In the genomic region with DNA sequence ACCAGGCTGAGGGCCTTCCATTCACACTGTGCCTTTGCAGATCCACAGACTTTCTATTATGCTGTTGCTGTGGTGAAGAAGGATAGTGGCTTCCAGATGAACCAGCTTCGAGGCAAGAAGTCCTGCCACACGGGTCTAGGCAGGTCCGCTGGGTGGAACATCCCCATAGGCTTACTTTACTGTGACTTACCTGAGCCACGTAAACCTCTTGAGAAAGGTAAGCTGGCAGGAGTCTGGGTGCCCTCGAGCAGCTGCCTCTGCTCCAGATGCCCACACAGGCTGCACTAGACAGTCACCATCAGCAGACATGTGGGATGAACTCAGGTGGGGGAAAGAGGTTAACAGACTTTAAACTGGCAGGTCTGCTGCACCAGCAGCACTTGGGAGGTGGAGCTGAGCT, we compare ENCODE assay signal across 27 cellular contexts.
"Had no signal": no experiment of that assay in that cellular context is flagged by ENCODE, and none has a peak within 500 bp of the region (broad histone marks: within the 10 kb centered on the region; RNA-seq: fewer than 3 reads in every experiment).

No MANE protein-coding gene starts in this region.

- FAIRE-seq: TTC549 had no signal

- H3K27me3 ChIP-seq: brain microvascular endothelial cell had no signal

- ATAC-seq: activated naive CD4-positive, alpha-beta T cell treated with anti-CD3 and anti-CD28 coated beads, Interleukin-2, amount 50 U/mL, for 72 hours; activated T-cell treated with anti-CD3 and anti-CD28 coated beads, Interleukin-2, amount 50 U/mL, for 4 hours; Right ventricle myocardium inferior had no signal

- H3K4me3 ChIP-seq: SK-N-MC had no signal

- DNase-seq: activated B cell treated with CpG ODN at 0.5 μM for 24 hours; activated CD4-positive, alpha-beta memory T cell treated with anti-CD3 and anti-CD28 coated beads for 36 hours; activated CD4-positive, alpha-beta T cell treated with anti-CD3 and anti-CD28 coated beads for 1 hour; activated CD4-positive, alpha-beta T cell treated with anti-CD3 and anti-CD28 coated beads, Interleukin-2, amount 10 ng/mL, durations not matched to agents 7 days and 5 days; activated CD8-positive, alpha-beta memory T cell treated with anti-CD3 and anti-CD28 coated beads for 24 hours; activated effector memory CD4-positive, alpha-beta T cell treated with anti-CD3 and anti-CD28 coated beads, Interleukin-2, amount 50 U/mL, for 16 hours; activated naive CD4-positive, alpha-beta T cell treated with Interleukin-2 at 50 U/mL for 16 hours; activated T-cell treated with anti-CD3 and anti-CD28 coated beads, Interleukin-2, amount 50 U/mL, for 4 hours; brain microvascular endothelial cell; caudate nucleus; KG1; NCI-H1092; NCI-H1417 treated with DMSO at 0.1 percent for 48 hours; NCI-H1694; NCI-H2029 treated with DMSO at 0.1 percent for 48 hours; NCI-H345; NCI-H510A; NCI-H526 treated with DMSO at 0.1 percent for 48 hours; NCI-H82; RPMI8226; T-cell; T-helper 2 cell; T1000 had no signal

- H3K36me3 ChIP-seq: brain microvascular endothelial cell had no signal

- H3K27ac ChIP-seq: brain microvascular endothelial cell, SK-N-MC had no signal
